ENCODE assay signal across 13 cellular contexts in genomic region chr4:37717575-37717974, GRCh38. TPM values are rescaled to one million over a fixed set of nuclear protein-coding genes. Genes with fewer than 3 reads are reported as not detected.
DNase-seq lines count a peak whose midpoint lies in the region; ATAC-seq and TF ChIP-seq lines count a peak whose summit lies in the region.
"Had no signal": no experiment of that assay in that cellular context is flagged by ENCODE, and none has a peak within 500 bp of the region (broad histone marks: within the 10 kb centered on the region; RNA-seq: fewer than 3 reads in every experiment).

No MANE protein-coding gene starts in this region.

- H2AFZ ChIP-seq in GM23248, result peak overlapping the region; percentile 41

- no peak for ATAC-seq in HG02885 (IDR thresholded peaks at IDR 0.05; ENCODE audit: poor library complexity, unreplicated experiment)

- H3K27ac ChIP-seq in GM23248 (peak overlapping the region; percentile 37), SJCRH30 (peak overlapping the region; percentile 41)

- no peak overlapping the region for H3K9ac ChIP-seq in GM23248

- H3K27ac Mint-ChIP-seq in Calu3 (ENCODE audit: unreplicated experiment), result no peak overlapping the region
- H3K27ac Mint-ChIP-seq: CD4-positive, CD25-positive, alpha-beta regulatory T cell; memory B cell had no signal

- CTCF ChIA-PET in Calu3 (lab: Charles Lee), result interaction anchor here (0.6 kb wide), 1 partner anchor 153 kb away, joined by 3 read pairs; no protein-coding TSS in a partner anchor

- H3K27me3 ChIP-seq in GM23248 (replicated peaks; ENCODE audit: insufficient read depth) (no peaks in the 10 kb centered on the region), SJCRH30 (no peaks in the 10 kb centered on the region)

- H3K4me3 ChIP-seq in GM23248 (no peak overlapping the region), SJCRH30 (no peak overlapping the region)

- no peak overlapping the region for H3K4me3 Mint-ChIP-seq in Calu3 (ENCODE audit: low read depth, unreplicated experiment)
- H3K4me3 Mint-ChIP-seq: CD4-positive, CD25-positive, alpha-beta regulatory T cell; memory B cell had no signal

- peak overlapping the region; percentile 40 for H3K4me2 ChIP-seq in GM23248 (ENCODE audit: unreplicated experiment)

- H3K79me2 ChIP-seq in GM23248 (ENCODE audit: insufficient read depth), result no peaks in the 10 kb centered on the region

- H3K9me2 ChIP-seq in GM23248 (ENCODE audit: insufficient read depth), result no peaks in the 10 kb centered on the region

- no peaks in the 10 kb centered on the region for H3K27me3 Mint-ChIP-seq in Calu3 (ENCODE audit: unreplicated experiment)

- peaks cover 28% of the 10 kb centered on the region for H3F3A ChIP-seq in GM23248 (ENCODE audit: insufficient read depth)

- no peak for TF ChIP-seq CTCF in Calu3 (IDR thresholded peaks at IDR 0.05; ENCODE audit: unreplicated experiment)

- DNase-seq in AG08395 (ENCODE audit: low spot score), result peak; percentile 74
- peak; percentile 93 for DNase-seq in GM23248
- peak; percentile 57 to 67 for DNase-seq in SJCRH30
- DNase-seq in fibroblast of peridontal ligament (ENCODE audit: extremely low read depth), result peak; percentile 90
- DNase-seq in Calu3, result no peak
- no peak for DNase-seq in OCI-M1 (lab: John Stamatoyannopoulos, UW)
- DNase-seq in NCI-H1092 treated with DMSO at 0.1 percent for 48 hours (lab: John Stamatoyannopoulos, UW), result no peak
- DNase-seq: CD4-positive, CD25-positive, alpha-beta regulatory T cell; NCI-H1694; substantia nigra; T-helper 9 cell had no signal

- H3K36me3 ChIP-seq in GM23248 (ENCODE audit: low read depth), result no peaks in the 10 kb centered on the region
- no peaks in the 10 kb centered on the region for H3K36me3 ChIP-seq in SJCRH30

- no TSS peak for BruUV-seq in Calu3 (replicated peaks; lab: Mats Ljungman, UMichigan)

- in situ Hi-C loops in GM23248 (cut with MboI), result no loop called here

- H4K20me1 ChIP-seq in GM23248 (ENCODE audit: insufficient read depth), result no peaks in the 10 kb centered on the region

- H3K9me3 Mint-ChIP-seq in Calu3 (ENCODE audit: low read depth, unreplicated experiment), result no peaks in the 10 kb centered on the region
- H3K9me3 Mint-ChIP-seq: CD4-positive, CD25-positive, alpha-beta regulatory T cell; memory B cell had no signal

- 15 to 17% methylated on average over 4 of the region's 4 CpGs for WGBS in GM23248 (ENCODE audit: low coverage in 1 of 2, low lambda C conversion rate in 2 of 2, missing lambda C conversion rate in 2 of 2), 2 experiments

- intact Hi-C loops in Calu3 (cut with micrococcal nuclease; ENCODE audit: unreplicated experiment), result no loop called here

- H3K4me1 ChIP-seq in GM23248 (ENCODE audit: insufficient read depth) (peaks cover 28% of the 10 kb centered on the region), SJCRH30 (peaks cover 37% of the 10 kb centered on the region)

- H3K4me1 Mint-ChIP-seq in Calu3 (ENCODE audit: low read depth, unreplicated experiment), result peaks cover 34% of the 10 kb centered on the region

- no peaks in the 10 kb centered on the region for H3K36me3 Mint-ChIP-seq in Calu3 (ENCODE audit: insufficient read depth, unreplicated experiment)
- H3K36me3 Mint-ChIP-seq: CD4-positive, CD25-positive, alpha-beta regulatory T cell; memory B cell had no signal

- H3K9me3 ChIP-seq in GM23248 (ENCODE audit: low read depth) (no peaks in the 10 kb centered on the region), SJCRH30 (replicated peaks) (0 out of 2 replicates have a peak, but pooled peaks cover 2% of the 10 kb centered on the region)

RNA-seq across cellular contexts. Expression of gene RELL1, which starts 31.4 kb away (rescaled TPM):
- total RNA-seq in GM23248 (2014; rRNA removed; shearing (Covaris generic)), result 39.2 and 42.5 TPM in 2 replicates
- 7.7 TPM in 2 replicates for polyA plus RNA-seq in GM23248 (2016; fragmentation: Nextera tagmentation; extraction: Ambion mirVana)
- total RNA-seq in SJCRH30 (2014; rRNA removed; shearing (Covaris generic)), result 83.7 and 90.9 TPM in 2 replicates
- total RNA-seq in Calu3 (2022), result 15.4 and 18.2 TPM in 2 replicates

Comparison
In these comparisons a context has a peak if more than half of its experiments do, and no peak if none do; other contexts are left out.
1. DNase-seq: peak in AG08395 (single experiment), GM23248 (single experiment), SJCRH30 (2 of 2) and fibroblast of peridontal ligament (single experiment); none in Calu3 (single experiment), OCI-M1 (single experiment) and NCI-H1092 treated with DMSO at 0.1 percent for 48 hours (single experiment).